26 cellular contexts compared by ENCODE assay signal in the genomic region with DNA sequence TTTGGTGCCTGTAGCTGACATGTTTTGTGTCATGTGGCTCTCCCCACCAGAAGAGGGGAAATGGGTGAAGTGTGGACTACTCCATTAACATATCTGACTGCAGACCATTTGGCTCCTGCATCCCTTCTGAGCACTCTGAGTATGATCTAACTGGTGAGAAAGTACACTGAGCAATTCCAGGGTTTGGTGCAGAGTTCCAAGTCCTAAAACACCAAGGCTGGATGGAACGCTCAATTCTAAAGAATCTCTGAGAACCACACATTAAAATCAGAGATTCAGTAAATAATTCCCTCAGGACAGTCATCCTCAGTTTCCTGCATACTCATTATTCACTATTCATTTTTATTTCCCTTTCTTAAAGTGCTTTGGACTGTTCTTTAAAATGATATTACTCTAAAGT.
"Had no signal": no experiment of that assay in that cellular context is flagged by ENCODE, and none has a peak within 500 bp of the region (broad histone marks: within the 10 kb centered on the region; RNA-seq: fewer than 3 reads in every experiment).

No MANE protein-coding gene starts in this region.

- H3K27ac ChIP-seq: breast epithelium, VCaP had no signal

- H3K4me3 ChIP-seq: breast epithelium had no signal

- H3K27ac Mint-ChIP-seq: activated CD8-positive, alpha-beta T cell treated with anti-CD3 and anti-CD28 coated beads for 36 hours; activated naive CD4-positive, alpha-beta T cell treated with anti-CD3 and anti-CD28 coated beads, Interleukin-2, amount 10 ng/mL, durations not matched to agents 7 days and 5 days; activated naive CD8-positive, alpha-beta T cell treated with anti-CD3 and anti-CD28 coated beads for 36 hours; activated T-cell treated with anti-CD3 and anti-CD28 coated beads, Interleukin-2, amount 50 U/mL, for 72 hours; activated T-helper 2 cell treated with anti-CD3 and anti-CD28 coated beads, Interferon-gamma antibody, Interleukin-2, Interleukin-4, amounts not matched to agents 10 μg/mL and 5 μg/mL and 100 μg/mL, durations not matched to agents 14 hours and 24 hours and 36 hours; T-cell had no signal

- H3K4me1 Mint-ChIP-seq: activated naive CD4-positive, alpha-beta T cell treated with anti-CD3 and anti-CD28 coated beads, Interleukin-2, amount 10 ng/mL, durations not matched to agents 7 days and 5 days; activated naive CD8-positive, alpha-beta T cell treated with anti-CD3 and anti-CD28 coated beads for 36 hours; T-cell had no signal

- H3K4me1 ChIP-seq: breast epithelium had no signal

- H3K4me3 Mint-ChIP-seq: activated CD8-positive, alpha-beta T cell treated with anti-CD3 and anti-CD28 coated beads for 36 hours; activated naive CD4-positive, alpha-beta T cell treated with anti-CD3 and anti-CD28 coated beads, Interleukin-2, amount 10 ng/mL, durations not matched to agents 7 days and 5 days; activated naive CD8-positive, alpha-beta T cell treated with anti-CD3 and anti-CD28 coated beads for 36 hours; activated T-cell treated with anti-CD3 and anti-CD28 coated beads, Interleukin-2, amount 50 U/mL, for 72 hours; T-cell had no signal

- DNase-seq: activated CD4-positive, alpha-beta T cell treated with anti-CD3 and anti-CD28 coated beads, Interleukin-2, amount 50 U/mL, for 1 hour; activated CD4-positive, CD25-positive, alpha-beta regulatory T cell; activated CD8-positive, alpha-beta memory T cell treated with anti-CD3 and anti-CD28 coated beads, Interleukin-2, amount 50 U/mL, for 4 hours; activated CD8-positive, alpha-beta T cell treated with anti-CD3 and anti-CD28 coated beads for 36 hours; activated gamma-delta T cell treated with Interleukin-2 at 50 U/mL for 16 hours; activated naive CD4-positive, alpha-beta T cell treated with anti-CD3 and anti-CD28 coated beads, Interleukin-2, amount 10 ng/mL, durations not matched to agents 7 days and 5 days; activated naive CD8-positive, alpha-beta T cell treated with anti-CD3 and anti-CD28 coated beads for 36 hours; activated T-cell treated with anti-CD3 and anti-CD28 coated beads, Interleukin-2, amount 50 U/mL, for 72 hours; anterior cingulate cortex; caudate nucleus; Kasumi-1; NCI-H1048; NCI-H146; NCI-H187 treated with DMSO at 0.1 percent for 48 hours; NCI-H2107; NCI-H2171 treated with DMSO at 0.1 percent for 48 hours; NCI-H226; NCI-H526; NCI-H82; SIG-M5; T-cell; T-helper 2 cell; T1000 had no signal

- H3K9me3 ChIP-seq: breast epithelium had no signal

- H3K27me3 ChIP-seq: breast epithelium had no signal

- ATAC-seq: activated CD8-positive, alpha-beta T cell treated with anti-CD3 and anti-CD28 coated beads for 36 hours; activated T-cell treated with anti-CD3 and anti-CD28 coated beads, Interleukin-2, amount 50 U/mL, for 72 hours; T-cell had no signal

- H3K36me3 ChIP-seq: breast epithelium had no signal
